26 cellular contexts compared by ENCODE assay signal in genomic region chr9:125961037-125961436, GRCh38.
DNase-seq lines count a peak whose midpoint lies in the region; ATAC-seq and TF ChIP-seq lines count a peak whose summit lies in the region.
"Had no signal": no experiment of that assay in that cellular context is flagged by ENCODE, and none has a peak within 500 bp of the region (broad histone marks: within the 10 kb centered on the region; RNA-seq: fewer than 3 reads in every experiment).

No MANE protein-coding gene starts in this region.

- H3K4me3 Mint-ChIP-seq in neural crest cell, result no peak overlapping the region
- H3K4me3 Mint-ChIP-seq: activated CD4-positive, alpha-beta T cell treated with anti-CD3 and anti-CD28 coated beads, Interleukin-2, amount 10 ng/mL, durations not matched to agents 24 days and 14 days; activated CD8-positive, alpha-beta memory T cell treated with anti-CD3 and anti-CD28 coated beads, Interleukin-2, amount 10 ng/mL, durations not matched to agents 7 days and 5 days; activated T-helper 17 cell treated with anti-CD3 and anti-CD28 coated beads, Interleukin-2, amount 50 U/mL, for 72 hours; B cell; naive thymus-derived CD8-positive, alpha-beta T cell had no signal

- H3K36me3 Mint-ChIP-seq in neural crest cell (ENCODE audit: low read depth), result peaks cover 11% of the 10 kb centered on the region
- H3K36me3 Mint-ChIP-seq: activated CD8-positive, alpha-beta memory T cell treated with anti-CD3 and anti-CD28 coated beads, Interleukin-2, amount 10 ng/mL, durations not matched to agents 7 days and 5 days had no signal

- H3K9me2 ChIP-seq in MM.1S (replicated peaks; ENCODE audit: insufficient read depth, low read length), result no peaks in the 10 kb centered on the region

- H3K27me3 Mint-ChIP-seq in neural crest cell (ENCODE audit: low read depth), result no peaks in the 10 kb centered on the region
- H3K27me3 Mint-ChIP-seq: activated CD4-positive, alpha-beta T cell treated with anti-CD3 and anti-CD28 coated beads, Interleukin-2, amount 10 ng/mL, durations not matched to agents 24 days and 14 days; activated CD8-positive, alpha-beta memory T cell treated with anti-CD3 and anti-CD28 coated beads, Interleukin-2, amount 10 ng/mL, durations not matched to agents 7 days and 5 days; activated T-helper 17 cell treated with anti-CD3 and anti-CD28 coated beads, Interleukin-2, amount 50 U/mL, for 72 hours; B cell; naive thymus-derived CD8-positive, alpha-beta T cell had no signal

- no peaks in the 10 kb centered on the region for H4K20me1 ChIP-seq in MM.1S (ENCODE audit: insufficient read depth, low read length)

- H3K9me3 Mint-ChIP-seq in neural crest cell, result no peaks in the 10 kb centered on the region
- H3K9me3 Mint-ChIP-seq: activated CD4-positive, alpha-beta T cell treated with anti-CD3 and anti-CD28 coated beads, Interleukin-2, amount 10 ng/mL, durations not matched to agents 24 days and 14 days; activated T-helper 17 cell treated with anti-CD3 and anti-CD28 coated beads, Interleukin-2, amount 50 U/mL, for 72 hours; naive thymus-derived CD8-positive, alpha-beta T cell had no signal

- H3K4me2 ChIP-seq in MM.1S (ENCODE audit: low read depth, low read length), result no peak overlapping the region

- H3K27ac Mint-ChIP-seq in neural crest cell (ENCODE audit: unreplicated experiment), result peak overlapping the region; percentile 24
- H3K27ac Mint-ChIP-seq: activated CD4-positive, alpha-beta T cell treated with anti-CD3 and anti-CD28 coated beads, Interleukin-2, amount 10 ng/mL, durations not matched to agents 24 days and 14 days; activated CD8-positive, alpha-beta memory T cell treated with anti-CD3 and anti-CD28 coated beads, Interleukin-2, amount 10 ng/mL, durations not matched to agents 7 days and 5 days; activated T-helper 17 cell treated with anti-CD3 and anti-CD28 coated beads, Interleukin-2, amount 50 U/mL, for 72 hours; B cell; naive thymus-derived CD8-positive, alpha-beta T cell had no signal

- H3K36me3 ChIP-seq in MM.1S (replicated peaks; ENCODE audit: insufficient read depth, low read length), result no peaks in the 10 kb centered on the region
- H3K36me3 ChIP-seq: prostate gland, transverse colon had no signal

- no peaks in the 10 kb centered on the region for H3F3A ChIP-seq in MM.1S (ENCODE audit: insufficient read depth, low read length)

- no peak for ATAC-seq in HG03439 (IDR thresholded peaks at IDR 0.05; ENCODE audit: unreplicated experiment)
- ATAC-seq: activated CD8-positive, alpha-beta memory T cell treated with anti-CD3 and anti-CD28 coated beads, Interleukin-2, amount 10 ng/mL, durations not matched to agents 7 days and 5 days; activated T-helper 17 cell treated with anti-CD3 and anti-CD28 coated beads, Interleukin-2, amount 50 U/mL, for 72 hours; HCT116; naive thymus-derived CD8-positive, alpha-beta T cell; stimulated activated naive CD8-positive, alpha-beta T cell treated with anti-CD3 and anti-CD28 coated beads, Interleukin-15, Interleukin-2, amounts not matched to agents 100 U/mL and 50 U/mL, for 24 hours had no signal

- DNase-seq in NOMO-1 treated with DMSO at 0.1 percent for 48 hours (lab: John Stamatoyannopoulos, UW; ENCODE audit: unreplicated experiment) (peak; percentile 38), NOMO-1 treated with dmso at 0.1 percent for 144 hours (lab: John Stamatoyannopoulos, UW; ENCODE audit: unreplicated experiment) (no peak), globus pallidus (ENCODE audit: low spot score) (peak; percentile 61), neural crest cell (ENCODE audit: low read depth, low spot score) (no peak), MM.1S (no peak), NCI-H1048 (lab: John Stamatoyannopoulos, UW) (no peak), NCI-H2196 treated with DMSO at 0.1 percent for 48 hours (lab: John Stamatoyannopoulos, UW; ENCODE audit: unreplicated experiment) (no peak)
- DNase-seq: 8988T; activated CD4-positive, alpha-beta T cell treated with anti-CD3 and anti-CD28 coated beads, Interleukin-2, amount 10 ng/mL, durations not matched to agents 24 days and 14 days; activated CD8-positive, alpha-beta memory T cell treated with anti-CD3 and anti-CD28 coated beads, Interleukin-2, amount 10 ng/mL, durations not matched to agents 7 days and 5 days; COR-L47; dermis blood vessel endothelial cell; mammary epithelial cell; naive thymus-derived CD8-positive, alpha-beta T cell; NCI-H1436 treated with DMSO at 0.1 percent for 48 hours; NCI-H2171 treated with DMSO at 0.1 percent for 48 hours; SHP77 treated with DMSO at 0.1 percent for 48 hours; stimulated activated naive CD8-positive, alpha-beta T cell treated with anti-CD3 and anti-CD28 coated beads, Interleukin-15, Interleukin-2, amounts not matched to agents 100 U/mL and 50 U/mL, for 24 hours; T-helper 1 cell; transverse colon had no signal

- no peaks in the 10 kb centered on the region for H3K79me2 ChIP-seq in MM.1S (ENCODE audit: low read length)

- no peaks in the 10 kb centered on the region for H3K27me3 ChIP-seq in MM.1S (replicated peaks; ENCODE audit: insufficient read depth, low read length)
- H3K27me3 ChIP-seq: transverse colon had no signal

- H3K4me3 ChIP-seq in MM.1S (ENCODE audit: low read length), result no peak overlapping the region
- H3K4me3 ChIP-seq: prostate gland, skin epidermis, transverse colon had no signal

- peaks cover 15% of the 10 kb centered on the region for H3K4me1 Mint-ChIP-seq in neural crest cell
- H3K4me1 Mint-ChIP-seq: activated CD4-positive, alpha-beta T cell treated with anti-CD3 and anti-CD28 coated beads, Interleukin-2, amount 10 ng/mL, durations not matched to agents 24 days and 14 days; activated CD8-positive, alpha-beta memory T cell treated with anti-CD3 and anti-CD28 coated beads, Interleukin-2, amount 10 ng/mL, durations not matched to agents 7 days and 5 days; activated T-helper 17 cell treated with anti-CD3 and anti-CD28 coated beads, Interleukin-2, amount 50 U/mL, for 72 hours had no signal

- TF ChIP-seq CTCF in neural crest cell (conservative IDR thresholded peaks at IDR 0.05), result no peak
- TF ChIP-seq CTCF in MM.1S (IDR thresholded peaks at IDR 0.05; ENCODE audit: low read length), result no peak

- no peak overlapping the region for H3K27ac ChIP-seq in MM.1S (ENCODE audit: low read length)
- H3K27ac ChIP-seq: prostate gland, transverse colon had no signal

- no peaks in the 10 kb centered on the region for H3K4me1 ChIP-seq in MM.1S (ENCODE audit: low read length)
- H3K4me1 ChIP-seq: prostate gland, transverse colon had no signal

- no peaks in the 10 kb centered on the region for H3K9me3 ChIP-seq in MM.1S (replicated peaks; ENCODE audit: insufficient read depth, low read length)
- H3K9me3 ChIP-seq: prostate gland, transverse colon had no signal

- no peak overlapping the region for H3K9ac ChIP-seq in MM.1S (ENCODE audit: low read length)

- no peak overlapping the region for H2AFZ ChIP-seq in MM.1S (ENCODE audit: low read length)

Comparison
In these comparisons a context has a peak if more than half of its experiments do, and no peak if none do; other contexts are left out.
1. DNase-seq: peak in NOMO-1 treated with DMSO at 0.1 percent for 48 hours (single experiment) and globus pallidus (single experiment); none in NOMO-1 treated with dmso at 0.1 percent for 144 hours (single experiment), neural crest cell (single experiment), MM.1S (single experiment), NCI-H1048 (single experiment) and NCI-H2196 treated with DMSO at 0.1 percent for 48 hours (single experiment).